15 cellular contexts compared by ENCODE assay signal in the genomic region with DNA sequence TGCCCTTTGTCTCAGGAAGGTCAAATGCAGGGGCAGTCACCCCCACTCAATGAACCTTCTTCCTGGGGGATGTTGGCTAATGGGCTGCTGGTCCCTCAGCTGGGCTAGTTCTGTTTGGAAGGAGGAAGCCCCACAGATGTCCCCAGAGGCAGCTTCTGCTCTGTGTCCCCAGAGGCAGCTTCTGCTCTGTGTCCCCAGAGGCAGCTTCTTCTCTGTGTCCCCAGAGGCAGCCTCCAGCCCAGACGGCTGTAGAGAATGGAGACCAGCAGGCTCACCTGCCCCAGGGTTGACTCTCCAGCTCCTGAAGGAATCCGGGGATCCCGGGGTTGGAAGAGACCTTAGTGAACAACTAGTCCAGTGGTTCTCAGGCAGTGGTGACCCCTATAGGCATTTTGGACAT.
"Had no signal": no experiment of that assay in that cellular context is flagged by ENCODE, and none has a peak within 500 bp of the region (broad histone marks: within the 10 kb centered on the region; RNA-seq: fewer than 3 reads in every experiment).

No MANE protein-coding gene starts in this region.

- H3K4me1 Mint-ChIP-seq: activated CD4-positive, alpha-beta T cell treated with anti-CD3 and anti-CD28 coated beads for 36 hours; neural progenitor cell had no signal

- DNase-seq: activated CD4-positive, alpha-beta T cell treated with anti-CD3 and anti-CD28 coated beads for 36 hours; activated CD8-positive, alpha-beta memory T cell treated with anti-CD3 and anti-CD28 coated beads, Interleukin-2, amount 50 U/mL, for 4 hours; activated CD8-positive, alpha-beta T cell treated with anti-CD3 and anti-CD28 coated beads for 36 hours; activated naive CD4-positive, alpha-beta T cell treated with anti-CD3 and anti-CD28 coated beads for 36 hours; central memory CD4-positive, alpha-beta T cell; effector memory CD4-positive, alpha-beta T cell; kidney; pancreas; stimulated activated CD4-positive, alpha-beta T cell treated with anti-CD3 and anti-CD28 coated beads, Interleukin-2, amount 100 ng/mL, for 48 hours; T-helper 9 cell; upper lobe of left lung had no signal

- H3K4me3 Mint-ChIP-seq: activated CD4-positive, alpha-beta T cell treated with anti-CD3 and anti-CD28 coated beads for 36 hours; activated CD8-positive, alpha-beta T cell treated with anti-CD3 and anti-CD28 coated beads for 36 hours; activated naive CD4-positive, alpha-beta T cell treated with anti-CD3 and anti-CD28 coated beads for 36 hours; activated T-helper 1 cell treated with anti-CD3 and anti-CD28 coated beads, Interleukin-12 subunit alpha, Interleukin-12 subunit beta, Interleukin-2, Interleukin-4 antibody, amounts not matched to agents 30 ng/mL and 10 ng/mL and 1 ng/mL, durations not matched to agents 14 hours and 24 hours and 36 hours; neural progenitor cell; stimulated activated naive CD8-positive, alpha-beta T cell treated with anti-CD3 and anti-CD28 coated beads, Interleukin-15, Interleukin-2, amounts not matched to agents 100 ng/mL and 50 ng/mL, for 24 hours had no signal

- H3K27ac Mint-ChIP-seq: activated CD4-positive, alpha-beta T cell treated with anti-CD3 and anti-CD28 coated beads for 36 hours; activated CD8-positive, alpha-beta T cell treated with anti-CD3 and anti-CD28 coated beads for 36 hours; activated naive CD4-positive, alpha-beta T cell treated with anti-CD3 and anti-CD28 coated beads for 36 hours; activated T-helper 1 cell treated with anti-CD3 and anti-CD28 coated beads, Interleukin-12 subunit alpha, Interleukin-12 subunit beta, Interleukin-2, Interleukin-4 antibody, amounts not matched to agents 30 ng/mL and 10 ng/mL and 1 ng/mL, durations not matched to agents 14 hours and 24 hours and 36 hours; neural progenitor cell; stimulated activated naive CD8-positive, alpha-beta T cell treated with anti-CD3 and anti-CD28 coated beads, Interleukin-15, Interleukin-2, amounts not matched to agents 100 ng/mL and 50 ng/mL, for 24 hours had no signal

- ATAC-seq: activated CD4-positive, alpha-beta T cell treated with anti-CD3 and anti-CD28 coated beads for 36 hours; activated CD8-positive, alpha-beta T cell treated with anti-CD3 and anti-CD28 coated beads for 36 hours; gastroesophageal sphincter; pancreas had no signal

- H3K9me3 Mint-ChIP-seq: activated CD8-positive, alpha-beta T cell treated with anti-CD3 and anti-CD28 coated beads for 36 hours; activated naive CD4-positive, alpha-beta T cell treated with anti-CD3 and anti-CD28 coated beads for 36 hours; activated T-helper 1 cell treated with anti-CD3 and anti-CD28 coated beads, Interleukin-12 subunit alpha, Interleukin-12 subunit beta, Interleukin-2, Interleukin-4 antibody, amounts not matched to agents 30 ng/mL and 10 ng/mL and 1 ng/mL, durations not matched to agents 14 hours and 24 hours and 36 hours; neural progenitor cell; stimulated activated naive CD8-positive, alpha-beta T cell treated with anti-CD3 and anti-CD28 coated beads, Interleukin-15, Interleukin-2, amounts not matched to agents 100 ng/mL and 50 ng/mL, for 24 hours had no signal

- H3K36me3 Mint-ChIP-seq: neural progenitor cell had no signal
